In genomic region chr9:2639786-2640185, GRCh38 we compare ENCODE assay signal across 25 cellular contexts. TPM values are rescaled to one million over a fixed set of nuclear protein-coding genes. Genes with fewer than 3 reads are reported as not detected.
"Had no signal": no experiment of that assay in that cellular context is flagged by ENCODE, and none has a peak within 500 bp of the region (broad histone marks: within the 10 kb centered on the region; RNA-seq: fewer than 3 reads in every experiment).

No MANE protein-coding gene starts in this region.

- H3K9me3 ChIP-seq: gastrocnemius medialis, psoas muscle, right lobe of liver, stomach, testis, uterus had no signal

- H3K4me1 ChIP-seq: testis, uterus had no signal

- FAIRE-seq: endothelial cell of umbilical vein had no signal

- DNase-seq: activated CD4-positive, alpha-beta memory T cell treated with anti-CD3 and anti-CD28 coated beads for 36 hours; activated CD4-positive, alpha-beta T cell treated with anti-CD3 and anti-CD28 coated beads for 48 hours; activated gamma-delta T cell treated with Interleukin-2 at 50 U/mL for 16 hours; aorta; brain microvascular endothelial cell; central memory CD4-positive, alpha-beta T cell; dermis blood vessel endothelial cell; effector memory CD8-positive, alpha-beta T cell; gastrocnemius medialis; head of caudate nucleus; islet precursor cell; naive thymus-derived CD4-positive, alpha-beta T cell; psoas muscle; right lobe of liver; stimulated activated CD4-positive, alpha-beta T cell treated with anti-CD3 and anti-CD28 coated beads, Interleukin-15, amount 100 ng/mL, for 24 hours; stomach; SW 1271; T-helper 17 cell; testis; uterus had no signal

- H3K27me3 ChIP-seq: brain microvascular endothelial cell, gastrocnemius medialis, right lobe of liver, stomach, testis, uterus had no signal

- H3K4me3 ChIP-seq: gastrocnemius medialis, lung, psoas muscle, right lobe of liver, smooth muscle cell, stomach, testis, uterus had no signal

- H3K36me3 ChIP-seq: brain microvascular endothelial cell, right lobe of liver, uterus had no signal

- H3K27ac ChIP-seq: brain microvascular endothelial cell, testis, uterus had no signal

- ATAC-seq: effector memory CD8-positive, alpha-beta T cell; esophagus mucosa; naive thymus-derived CD4-positive, alpha-beta T cell; stimulated activated memory B cell treated with anti-CD40 and anti-IgM and Interleukin-4, amounts not matched to agents 10 μg/mL and 1 μg/mL and 100 μg/mL, for 72 hours; T-helper 17 cell had no signal

RNA-seq across cellular contexts. Expression of gene VLDLR, which starts 18.2 kb away (rescaled TPM):
- polyA plus RNA-seq: naive thymus-derived CD4-positive, alpha-beta T cell had no signal
